ENCODE assay signal across 14 cellular contexts in genomic region chr2:148726228-148726627, GRCh38.
DNase-seq lines count a peak whose midpoint lies in the region; ATAC-seq and TF ChIP-seq lines count a peak whose summit lies in the region.
"Had no signal": no experiment of that assay in that cellular context is flagged by ENCODE, and none has a peak within 500 bp of the region (broad histone marks: within the 10 kb centered on the region; RNA-seq: fewer than 3 reads in every experiment).

No MANE protein-coding gene starts in this region.

- no peaks in the 10 kb centered on the region for H3K27me3 Mint-ChIP-seq in activated CD8-positive, alpha-beta T cell treated with anti-CD3 and anti-CD28 coated beads for 36 hours
- no peaks in the 10 kb centered on the region for H3K27me3 Mint-ChIP-seq in activated CD8-positive, alpha-beta T cell treated with anti-CD3 and anti-CD28 coated beads, Interleukin-2, amount 10 ng/mL, durations not matched to agents 7 days and 5 days (ENCODE audit: low read depth)
- H3K27me3 Mint-ChIP-seq in natural killer cell treated with Interleukin-12 subunit alpha and Interleukin-12 subunit beta and Interleukin-15 and Interleukin-18, amount 100 ng/mL, for 72 hours = no peaks in the 10 kb centered on the region
- H3K27me3 Mint-ChIP-seq: activated B cell treated with CpG ODN at 0.5 μM for 24 hours; activated naive CD8-positive, alpha-beta T cell treated with anti-CD3 and anti-CD28 coated beads, Interleukin-2, amount 10 ng/mL, durations not matched to agents 7 days and 5 days; naive thymus-derived CD4-positive, alpha-beta T cell had no signal

- no peak overlapping the region for H3K4me3 Mint-ChIP-seq in activated CD8-positive, alpha-beta T cell treated with anti-CD3 and anti-CD28 coated beads for 36 hours
- no peak overlapping the region for H3K4me3 Mint-ChIP-seq in activated CD8-positive, alpha-beta T cell treated with anti-CD3 and anti-CD28 coated beads, Interleukin-2, amount 10 ng/mL, durations not matched to agents 7 days and 5 days
- H3K4me3 Mint-ChIP-seq in natural killer cell treated with Interleukin-12 subunit alpha and Interleukin-12 subunit beta and Interleukin-15 and Interleukin-18, amount 100 ng/mL, for 72 hours = peak overlapping the region; percentile 20
- H3K4me3 Mint-ChIP-seq: activated B cell treated with CpG ODN at 0.5 μM for 24 hours; activated naive CD8-positive, alpha-beta T cell treated with anti-CD3 and anti-CD28 coated beads, Interleukin-2, amount 10 ng/mL, durations not matched to agents 7 days and 5 days had no signal

- POLR2A ChIA-PET in activated CD8-positive, alpha-beta T cell treated with anti-CD3 and anti-CD28 coated beads for 36 hours (lab: Charles Lee) = no interaction called here
- POLR2A ChIA-PET in activated CD8-positive, alpha-beta T cell treated with anti-CD3 and anti-CD28 coated beads, Interleukin-2, amount 10 ng/mL, durations not matched to agents 7 days and 5 days (lab: Charles Lee) = no interaction called here

- H3K27ac Mint-ChIP-seq in activated CD8-positive, alpha-beta T cell treated with anti-CD3 and anti-CD28 coated beads for 36 hours = no peak overlapping the region
- H3K27ac Mint-ChIP-seq in activated CD8-positive, alpha-beta T cell treated with anti-CD3 and anti-CD28 coated beads, Interleukin-2, amount 10 ng/mL, durations not matched to agents 7 days and 5 days = no peak overlapping the region
- peak overlapping the region; percentile 22 to 55 for H3K27ac Mint-ChIP-seq in natural killer cell treated with Interleukin-12 subunit alpha and Interleukin-12 subunit beta and Interleukin-15 and Interleukin-18, amount 100 ng/mL, for 72 hours
- H3K27ac Mint-ChIP-seq: activated B cell treated with CpG ODN at 0.5 μM for 24 hours; activated naive CD8-positive, alpha-beta T cell treated with anti-CD3 and anti-CD28 coated beads, Interleukin-2, amount 10 ng/mL, durations not matched to agents 7 days and 5 days had no signal

- H3K9me3 Mint-ChIP-seq in activated CD8-positive, alpha-beta T cell treated with anti-CD3 and anti-CD28 coated beads for 36 hours = peaks cover 10% of the 10 kb centered on the region
- no peaks in the 10 kb centered on the region for H3K9me3 Mint-ChIP-seq in activated CD8-positive, alpha-beta T cell treated with anti-CD3 and anti-CD28 coated beads, Interleukin-2, amount 10 ng/mL, durations not matched to agents 7 days and 5 days (ENCODE audit: insufficient read depth)
- H3K9me3 Mint-ChIP-seq in natural killer cell treated with Interleukin-12 subunit alpha and Interleukin-12 subunit beta and Interleukin-15 and Interleukin-18, amount 100 ng/mL, for 72 hours = no peaks in the 10 kb centered on the region

- no peak for TF ChIP-seq CTCF in activated CD8-positive, alpha-beta T cell treated with anti-CD3 and anti-CD28 coated beads for 36 hours (IDR thresholded peaks at IDR 0.05)

- intact Hi-C loops in activated CD8-positive, alpha-beta T cell treated with anti-CD3 and anti-CD28 coated beads for 36 hours (cut with micrococcal nuclease) = no loop called here

- H3K36me3 Mint-ChIP-seq in activated CD8-positive, alpha-beta T cell treated with anti-CD3 and anti-CD28 coated beads for 36 hours (ENCODE audit: low read depth) = peaks cover 18% of the 10 kb centered on the region
- peaks cover 24% of the 10 kb centered on the region for H3K36me3 Mint-ChIP-seq in activated CD8-positive, alpha-beta T cell treated with anti-CD3 and anti-CD28 coated beads, Interleukin-2, amount 10 ng/mL, durations not matched to agents 7 days and 5 days (ENCODE audit: low read depth)
- no peaks in the 10 kb centered on the region for H3K36me3 Mint-ChIP-seq in natural killer cell treated with Interleukin-12 subunit alpha and Interleukin-12 subunit beta and Interleukin-15 and Interleukin-18, amount 100 ng/mL, for 72 hours

- peak; percentile 66 for ATAC-seq in activated CD8-positive, alpha-beta T cell treated with anti-CD3 and anti-CD28 coated beads for 36 hours
- no peak for ATAC-seq in activated CD8-positive, alpha-beta T cell treated with anti-CD3 and anti-CD28 coated beads, Interleukin-2, amount 10 ng/mL, durations not matched to agents 7 days and 5 days
- ATAC-seq in GM21576 (IDR thresholded peaks at IDR 0.05; ENCODE audit: unreplicated experiment) (peak; percentile 79), HG03159 (IDR thresholded peaks at IDR 0.05; ENCODE audit: unreplicated experiment) (peak; percentile 64), GM21825 (IDR thresholded peaks at IDR 0.05; ENCODE audit: unreplicated experiment) (no peak)
- peak in 1 of 2 donors; percentile 61 for ATAC-seq in natural killer cell treated with Interleukin-12 subunit alpha and Interleukin-12 subunit beta and Interleukin-15 and Interleukin-18, amount 100 ng/mL, for 72 hours
- ATAC-seq: naive thymus-derived CD4-positive, alpha-beta T cell had no signal

- DNase-seq in activated CD8-positive, alpha-beta T cell treated with anti-CD3 and anti-CD28 coated beads for 36 hours = no peak
- DNase-seq in activated CD8-positive, alpha-beta T cell treated with anti-CD3 and anti-CD28 coated beads, Interleukin-2, amount 10 ng/mL, durations not matched to agents 7 days and 5 days = no peak
- DNase-seq in natural killer cell treated with Interleukin-12 subunit alpha and Interleukin-12 subunit beta and Interleukin-15 and Interleukin-18, amount 100 ng/mL, for 72 hours (ENCODE audit: low spot score) = no peak
- no peak for DNase-seq in NOMO-1 (lab: John Stamatoyannopoulos, UW; ENCODE audit: unreplicated experiment in 2 of 2)
- no peak for DNase-seq in stimulated activated naive CD4-positive, alpha-beta T cell (lab: John Stamatoyannopoulos, UW)
- DNase-seq: activated B cell treated with CpG ODN at 0.5 μM for 24 hours; activated naive CD8-positive, alpha-beta T cell treated with anti-CD3 and anti-CD28 coated beads, Interleukin-2, amount 10 ng/mL, durations not matched to agents 7 days and 5 days; foreskin fibroblast; naive thymus-derived CD4-positive, alpha-beta T cell; NCI-H526 treated with DMSO at 0.1 percent for 48 hours; SJCRH30 had no signal

- CTCF ChIA-PET in activated CD8-positive, alpha-beta T cell treated with anti-CD3 and anti-CD28 coated beads for 36 hours (lab: Charles Lee) = no interaction called here
- CTCF ChIA-PET in activated CD8-positive, alpha-beta T cell treated with anti-CD3 and anti-CD28 coated beads, Interleukin-2, amount 10 ng/mL, durations not matched to agents 7 days and 5 days (lab: Charles Lee) = no interaction called here

- peaks cover 60% of the 10 kb centered on the region for H3K4me1 Mint-ChIP-seq in activated CD8-positive, alpha-beta T cell treated with anti-CD3 and anti-CD28 coated beads for 36 hours (ENCODE audit: low read depth)
- H3K4me1 Mint-ChIP-seq in activated CD8-positive, alpha-beta T cell treated with anti-CD3 and anti-CD28 coated beads, Interleukin-2, amount 10 ng/mL, durations not matched to agents 7 days and 5 days (ENCODE audit: low read depth) = peaks cover 23% of the 10 kb centered on the region
- H3K4me1 Mint-ChIP-seq in natural killer cell treated with Interleukin-12 subunit alpha and Interleukin-12 subunit beta and Interleukin-15 and Interleukin-18, amount 100 ng/mL, for 72 hours (ENCODE audit: low read depth in 2 of 2) = peaks cover 43 to 50% of the 10 kb centered on the region in 2 donors

Comparison
In these comparisons a context has a peak if more than half of its experiments do, and no peak if none do; other contexts are left out.
1. ATAC-seq: peak in activated CD8-positive, alpha-beta T cell treated with anti-CD3 and anti-CD28 coated beads for 36 hours (single experiment), GM21576 (single experiment) and HG03159 (single experiment); none in activated CD8-positive, alpha-beta T cell treated with anti-CD3 and anti-CD28 coated beads, Interleukin-2, amount 10 ng/mL, durations not matched to agents 7 days and 5 days (single experiment) and GM21825 (single experiment).
2. H3K27ac Mint-ChIP-seq: peak in natural killer cell treated with Interleukin-12 subunit alpha and Interleukin-12 subunit beta and Interleukin-15 and Interleukin-18, amount 100 ng/mL, for 72 hours (2 of 2); none in activated CD8-positive, alpha-beta T cell treated with anti-CD3 and anti-CD28 coated beads for 36 hours (single experiment) and activated CD8-positive, alpha-beta T cell treated with anti-CD3 and anti-CD28 coated beads, Interleukin-2, amount 10 ng/mL, durations not matched to agents 7 days and 5 days (single experiment).